Comparison of ENCODE assay signal across 11 cellular contexts in the genomic region with DNA sequence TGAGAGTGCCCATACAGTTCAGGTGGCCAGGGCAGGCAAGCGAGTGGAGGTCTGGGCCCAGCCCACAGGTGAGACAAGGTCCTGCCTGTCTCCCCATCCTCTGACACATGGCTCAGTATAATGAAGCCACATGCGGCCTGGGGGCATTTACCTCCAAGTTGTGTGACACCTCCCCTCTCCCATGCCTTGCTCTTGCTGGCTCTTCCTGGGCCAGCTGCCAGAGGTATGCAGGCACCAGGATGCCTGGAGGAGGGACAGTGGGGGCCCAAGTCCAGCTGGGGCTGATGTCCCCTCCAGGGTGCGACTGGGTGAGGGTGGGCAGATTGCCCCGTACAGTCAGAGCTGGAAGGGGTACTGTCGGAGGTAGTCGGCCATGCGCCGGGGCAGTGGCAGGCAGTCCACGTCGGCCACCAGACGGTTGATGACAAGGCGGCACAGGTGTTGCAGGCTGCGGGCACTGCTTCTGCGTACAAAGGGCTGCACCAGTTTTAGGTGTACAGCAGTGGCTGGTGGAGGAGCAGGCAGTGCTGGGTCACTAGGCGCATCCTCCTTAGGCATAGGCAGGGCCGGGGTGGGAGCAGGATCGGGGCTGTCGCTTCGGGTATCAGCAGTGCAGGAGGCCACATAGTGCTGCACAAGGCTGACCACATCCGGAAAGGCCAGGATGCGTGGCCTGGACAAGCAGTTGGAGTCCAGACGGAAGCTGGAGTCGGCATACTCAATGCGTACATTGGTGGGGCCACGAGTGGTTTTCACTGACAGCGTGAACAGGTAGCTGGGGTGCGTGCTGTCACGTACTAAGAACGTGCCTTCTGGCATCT. TPM values are rescaled to one million over a fixed set of nuclear protein-coding genes. Genes with fewer than 3 reads are reported as not detected.
DNase-seq lines count a peak whose midpoint lies in the region; ATAC-seq and TF ChIP-seq lines count a peak whose summit lies in the region.
"Had no signal": no experiment of that assay in that cellular context is flagged by ENCODE, and none has a peak within 500 bp of the region (broad histone marks: within the 10 kb centered on the region; RNA-seq: fewer than 3 reads in every experiment).

No MANE protein-coding gene starts in this region.

- TF ChIP-seq CTCF in left ventricle myocardium inferior (IDR thresholded peaks at IDR 0.05; ENCODE audit: borderline replicate concordance) = no peak
- no peak for TF ChIP-seq CTCF in lung (IDR thresholded peaks at IDR 0.05; ENCODE audit: control extremely low read depth, extremely low read depth)
- no peak for TF ChIP-seq CTCF in upper lobe of right lung (IDR thresholded peaks at IDR 0.05)

- H3K36me3 Mint-ChIP-seq in activated T-helper 17 cell treated with anti-CD3 and anti-CD28 coated beads, Interleukin-2, amount 50 U/mL, for 72 hours (ENCODE audit: low read depth) = peaks cover 100% of the 10 kb centered on the region

- H3K27me3 Mint-ChIP-seq in activated T-helper 17 cell treated with anti-CD3 and anti-CD28 coated beads, Interleukin-2, amount 50 U/mL, for 72 hours = no peaks in the 10 kb centered on the region

- no peaks in the 10 kb centered on the region for H3K27me3 ChIP-seq in left ventricle myocardium inferior (ENCODE audit: low read depth)
- H3K27me3 ChIP-seq in lung (ENCODE audit: control insufficient read depth, insufficient read depth) = no peaks in the 10 kb centered on the region
- no peaks in the 10 kb centered on the region for H3K27me3 ChIP-seq in upper lobe of right lung

- 78 to 86% methylated on average over 29 of the region's 29 CpGs for WGBS in lung, 2 donors

- H3K9me3 ChIP-seq in left ventricle myocardium inferior (replicated peaks) = no peaks in the 10 kb centered on the region
- no peaks in the 10 kb centered on the region for H3K9me3 ChIP-seq in lung (ENCODE audit: control insufficient read depth in 2 of 2, insufficient read depth in 1 of 2, low read length in 1 of 2)
- no peaks in the 10 kb centered on the region for H3K9me3 ChIP-seq in upper lobe of right lung

- H3K4me3 Mint-ChIP-seq in activated T-helper 17 cell treated with anti-CD3 and anti-CD28 coated beads, Interleukin-2, amount 50 U/mL, for 72 hours = peak overlapping the region; percentile 97

- peaks cover 96% of the 10 kb centered on the region for H3K4me1 ChIP-seq in left ventricle myocardium inferior
- peaks cover 8 to 51% of the 10 kb centered on the region in 2 donors for H3K4me1 ChIP-seq in lung (ENCODE audit: control insufficient read depth in 2 of 2, insufficient read depth in 2 of 2, low read length in 2 of 2)
- peaks cover 79% of the 10 kb centered on the region for H3K4me1 ChIP-seq in upper lobe of right lung

- H3K4me1 Mint-ChIP-seq in activated T-helper 17 cell treated with anti-CD3 and anti-CD28 coated beads, Interleukin-2, amount 50 U/mL, for 72 hours = peaks cover 34% of the 10 kb centered on the region

- DNase-seq in left ventricle myocardium inferior = no peak
- no peak for DNase-seq in Right ventricle myocardium superior
- no peak for DNase-seq in lung (ENCODE audit: low spot score)
- DNase-seq in upper lobe of right lung = no peak
- no peak for DNase-seq in amygdala (lab: John Stamatoyannopoulos, UW)
- no peak for DNase-seq in NCI-H2171 treated with DMSO at 0.1 percent for 48 hours (lab: John Stamatoyannopoulos, UW)
- DNase-seq: GDM1, NCI-H1930 had no signal

- H3K4me3 ChIP-seq in left ventricle myocardium inferior (peak overlapping the region; percentile 18), lung (no peak overlapping the region), upper lobe of right lung (peak overlapping the region; percentile 83)

- intact Hi-C loops in left ventricle myocardium inferior (cut with micrococcal nuclease) (no loop called here), Right ventricle myocardium superior (cut with DNase I) (no loop called here), upper lobe of right lung (cut with DNase I) (no loop called here)

- H3K36me3 ChIP-seq in left ventricle myocardium inferior (peaks cover 21% of the 10 kb centered on the region), lung (ENCODE audit: control insufficient read depth in 2 of 2, insufficient read depth in 2 of 2, low read length in 2 of 2) (peaks cover 6 to 35% of the 10 kb centered on the region in 2 donors), upper lobe of right lung (peaks cover 50% of the 10 kb centered on the region)

- peak overlapping the region; percentile 100 for H3K27ac Mint-ChIP-seq in activated T-helper 17 cell treated with anti-CD3 and anti-CD28 coated beads, Interleukin-2, amount 50 U/mL, for 72 hours

- H3K27ac ChIP-seq in left ventricle myocardium inferior (replicated peaks) (peak overlapping the region; percentile 100), lung (ENCODE audit: low read depth in 1 of 2, low read length in 1 of 2) (peak overlapping the region; percentile 27 to 57), upper lobe of right lung (peak overlapping the region; percentile 91)

- H3K9me3 Mint-ChIP-seq in activated T-helper 17 cell treated with anti-CD3 and anti-CD28 coated beads, Interleukin-2, amount 50 U/mL, for 72 hours = no peaks in the 10 kb centered on the region

- ATAC-seq in Right ventricle myocardium superior (ENCODE audit: poor library complexity) (no peak), lung (ENCODE audit: insufficient read depth, low FRiP score) (no peak), upper lobe of right lung (no peak), GM18867 (IDR thresholded peaks at IDR 0.05; ENCODE audit: unreplicated experiment) (no peak)
- peak; percentile 6 for ATAC-seq in activated T-helper 17 cell treated with anti-CD3 and anti-CD28 coated beads, Interleukin-2, amount 50 U/mL, for 72 hours (replicated peaks)
- ATAC-seq: esophagus mucosa had no signal

RNA-seq across cellular contexts. Expression of gene CISH, which starts 4.1 kb away (rescaled TPM):
- total RNA-seq in left ventricle myocardium inferior (16.6 TPM), Right ventricle myocardium superior (8.0 TPM), lung (10 to 100 TPM; 42.9 to 50.2 TPM), upper lobe of right lung (71.6 TPM)
- total RNA-seq in activated T-helper 17 cell treated with anti-CD3 and anti-CD28 coated beads, Interleukin-2, amount 50 U/mL, for 72 hours = 100 to 1,000 TPM; 204 to 327 TPM
- 100 to 1,000 TPM in 1 of 2 donors, 10 to 100 TPM in 1; 37.8 to 104 TPM for polyA plus RNA-seq in lung

RNA-seq across cellular contexts. Expression of gene MAPKAPK3, which starts 9.5 kb away (rescaled TPM):
- 359 TPM for total RNA-seq in left ventricle myocardium inferior
- 430 TPM for total RNA-seq in Right ventricle myocardium superior
- total RNA-seq in activated T-helper 17 cell treated with anti-CD3 and anti-CD28 coated beads, Interleukin-2, amount 50 U/mL, for 72 hours = 100 to 1,000 TPM in 1 of 2 donors, 10 to 100 TPM in 1; 99.8 to 131 TPM
- 10 to 100 TPM; 23.6 to 96.1 TPM for total RNA-seq in lung
- 10 to 100 TPM; 50.8 to 92.1 TPM for polyA plus RNA-seq in lung
- 60.8 TPM for total RNA-seq in upper lobe of right lung

RNA-seq across cellular contexts. Expression of gene HEMK1, which starts 38.2 kb away (rescaled TPM):
- total RNA-seq in left ventricle myocardium inferior = 16.1 TPM
- 19.5 TPM for total RNA-seq in Right ventricle myocardium superior
- total RNA-seq in activated T-helper 17 cell treated with anti-CD3 and anti-CD28 coated beads, Interleukin-2, amount 50 U/mL, for 72 hours = 10 to 100 TPM; 47.5 to 99.2 TPM
- total RNA-seq in lung = 10 to 100 TPM; 17.3 to 28.0 TPM
- 10 to 100 TPM; 16.0 to 20.1 TPM for polyA plus RNA-seq in lung
- 28.3 TPM for total RNA-seq in upper lobe of right lung

RNA-seq across cellular contexts. Expression of gene C3orf18, which starts 39.9 kb away (rescaled TPM):
- total RNA-seq in left ventricle myocardium inferior = 57.2 TPM
- 53.1 TPM for total RNA-seq in Right ventricle myocardium superior
- total RNA-seq in activated T-helper 17 cell treated with anti-CD3 and anti-CD28 coated beads, Interleukin-2, amount 50 U/mL, for 72 hours = 10 to 100 TPM; 17.3 to 50.8 TPM
- 1 to 10 TPM; 5.7 to 7.0 TPM for total RNA-seq in lung
- 1 to 10 TPM; 2.7 to 3.2 TPM for polyA plus RNA-seq in lung
- 6.9 TPM for total RNA-seq in upper lobe of right lung

Comparison
In these comparisons a context has a peak if more than half of its experiments do, and no peak if none do; other contexts are left out.
1. H3K27ac ChIP-seq: peak in every context shown above with its lines; median percentile 100 in left ventricle myocardium inferior; 91 in upper lobe of right lung; 42 in lung.